In genomic region chr10:78547905-78548304, GRCh38 we compare ENCODE assay signal across 36 cellular contexts.
"Had no signal": no experiment of that assay in that cellular context is flagged by ENCODE, and none has a peak within 500 bp of the region (broad histone marks: within the 10 kb centered on the region; RNA-seq: fewer than 3 reads in every experiment).

No MANE protein-coding gene starts in this region.

- H3K4me3 ChIP-seq: adrenal gland, body of pancreas, breast epithelium had no signal

- H3K4me3 Mint-ChIP-seq: activated B cell treated with CpG ODN at 0.5 μM for 24 hours; activated CD4-positive, alpha-beta memory T cell treated with anti-CD3 and anti-CD28 coated beads for 36 hours; activated CD4-positive, alpha-beta T cell treated with anti-CD3 and anti-CD28 coated beads, Interleukin-2, amount 10 ng/mL, durations not matched to agents 24 days and 14 days; activated CD8-positive, alpha-beta T cell treated with anti-CD3 and anti-CD28 coated beads for 36 hours; activated naive CD4-positive, alpha-beta T cell treated with anti-CD3 and anti-CD28 coated beads for 36 hours; activated naive CD8-positive, alpha-beta T cell treated with anti-CD3 and anti-CD28 coated beads for 36 hours; activated T-cell treated with anti-CD3 and anti-CD28 coated beads, Interleukin-2, amount 50 U/mL, for 4 hours; activated T-cell treated with anti-CD3 and anti-CD28 coated beads, Interleukin-2, amount 50 U/mL, for 72 hours; activated T-helper 1 cell treated with anti-CD3 and anti-CD28 coated beads, Interleukin-12 subunit alpha, Interleukin-12 subunit beta, Interleukin-2, Interleukin-4 antibody, amounts not matched to agents 30 ng/mL and 10 ng/mL and 1 ng/mL, durations not matched to agents 14 hours and 24 hours and 36 hours; activated T-helper 17 cell treated with anti-CD3 and anti-CD28 coated beads, Interleukin-2, amount 50 U/mL, for 72 hours; T-helper 1 cell treated with Interleukin-12 subunit alpha and Interleukin-12 subunit beta and Interleukin-4 antibody, amounts not matched to agents 30 μg/mL and 1 μg/mL, for 36 hours; T-helper 2 cell treated with Interferon-gamma antibody and Interleukin-4, amounts not matched to agents 5 μg/mL and 100 μg/mL, for 36 hours had no signal

- H3K36me3 Mint-ChIP-seq: activated CD4-positive, alpha-beta memory T cell treated with anti-CD3 and anti-CD28 coated beads for 36 hours; activated naive CD4-positive, alpha-beta T cell treated with anti-CD3 and anti-CD28 coated beads, Interleukin-2, amount 50 U/mL, for 72 hours; activated naive CD8-positive, alpha-beta T cell treated with anti-CD3 and anti-CD28 coated beads for 36 hours had no signal

- H3K27me3 ChIP-seq: adrenal gland, body of pancreas, breast epithelium had no signal

- H3K36me3 ChIP-seq: adrenal gland, brain microvascular endothelial cell, breast epithelium had no signal

- H3K9me3 Mint-ChIP-seq: activated B cell treated with CpG ODN at 0.5 μM for 24 hours; activated CD4-positive, alpha-beta memory T cell treated with anti-CD3 and anti-CD28 coated beads for 36 hours; activated CD4-positive, alpha-beta T cell treated with anti-CD3 and anti-CD28 coated beads, Interleukin-2, amount 10 ng/mL, durations not matched to agents 24 days and 14 days; activated CD8-positive, alpha-beta T cell treated with anti-CD3 and anti-CD28 coated beads for 36 hours; activated naive CD4-positive, alpha-beta T cell treated with anti-CD3 and anti-CD28 coated beads for 36 hours; activated naive CD4-positive, alpha-beta T cell treated with anti-CD3 and anti-CD28 coated beads, Interleukin-2, amount 50 U/mL, for 72 hours; activated naive CD8-positive, alpha-beta T cell treated with anti-CD3 and anti-CD28 coated beads for 36 hours; activated T-cell treated with anti-CD3 and anti-CD28 coated beads, Interleukin-2, amount 50 U/mL, for 4 hours; activated T-cell treated with anti-CD3 and anti-CD28 coated beads, Interleukin-2, amount 50 U/mL, for 72 hours; activated T-helper 1 cell treated with anti-CD3 and anti-CD28 coated beads, Interleukin-12 subunit alpha, Interleukin-12 subunit beta, Interleukin-2, Interleukin-4 antibody, amounts not matched to agents 30 ng/mL and 10 ng/mL and 1 ng/mL, durations not matched to agents 14 hours and 24 hours and 36 hours; activated T-helper 17 cell treated with anti-CD3 and anti-CD28 coated beads, Interleukin-2, amount 50 U/mL, for 72 hours; T-helper 1 cell treated with Interleukin-12 subunit alpha and Interleukin-12 subunit beta and Interleukin-4 antibody, amounts not matched to agents 30 μg/mL and 1 μg/mL, for 36 hours; T-helper 2 cell treated with Interferon-gamma antibody and Interleukin-4, amounts not matched to agents 5 μg/mL and 100 μg/mL, for 36 hours had no signal

- ATAC-seq: activated CD8-positive, alpha-beta T cell treated with anti-CD3 and anti-CD28 coated beads for 36 hours; activated T-cell treated with anti-CD3 and anti-CD28 coated beads, Interleukin-2, amount 50 U/mL, for 4 hours; body of pancreas had no signal

- DNase-seq: activated B cell treated with CpG ODN at 0.5 μM for 24 hours; activated CD4-positive, alpha-beta T cell treated with anti-CD3 and anti-CD28 coated beads for 4 hours; activated CD4-positive, alpha-beta T cell treated with anti-CD3 and anti-CD28 coated beads, Interleukin-2, amount 10 ng/mL, durations not matched to agents 24 days and 14 days; activated CD4-positive, alpha-beta T cell treated with anti-CD3 and anti-CD28 coated beads, Interleukin-2, amount 50 U/mL, for 1 hour; activated CD4-positive, alpha-beta T cell treated with anti-CD3 and anti-CD28 coated beads, Interleukin-2, amount 50 U/mL, for 4 hours; activated CD4-positive, CD25-positive, alpha-beta regulatory T cell treated with anti-CD3 and anti-CD28 coated beads, Interleukin-2, amount 50 U/mL, for 72 hours; activated CD8-positive, alpha-beta memory T cell treated with anti-CD3 and anti-CD28 coated beads, Interleukin-2, amount 50 U/mL, for 4 hours; activated effector memory CD4-positive, alpha-beta T cell treated with anti-CD3 and anti-CD28 coated beads, Interleukin-2, amount 50 U/mL, for 16 hours; activated gamma-delta T cell treated with Interleukin-2 at 50 U/mL for 16 hours; activated naive CD4-positive, alpha-beta T cell; activated naive CD4-positive, alpha-beta T cell treated with anti-CD3 and anti-CD28 coated beads, Interleukin-2, amount 50 U/mL, for 16 hours; activated naive CD8-positive, alpha-beta T cell treated with anti-CD3 and anti-CD28 coated beads for 36 hours; activated T-cell treated with anti-CD3 and anti-CD28 coated beads for 4 hours; activated T-cell treated with anti-CD3 and anti-CD28 coated beads, Interleukin-2, amount 50 U/mL, for 1 hour; activated T-cell treated with anti-CD3 and anti-CD28 coated beads, Interleukin-2, amount 50 U/mL, for 4 hours; activated T-cell treated with anti-CD3 and anti-CD28 coated beads, Interleukin-2, amount 50 U/mL, for 72 hours; adrenal gland; amniotic stem cell; aorta; body of pancreas; brain microvascular endothelial cell; central memory CD4-positive, alpha-beta T cell; T-helper 1 cell; T-helper 2 cell; T-helper 9 cell had no signal

- H3K27ac ChIP-seq: adrenal gland, body of pancreas, brain microvascular endothelial cell, breast epithelium had no signal

- H3K4me1 Mint-ChIP-seq: activated B cell treated with CpG ODN at 0.5 μM for 24 hours had no signal

- H3K27ac Mint-ChIP-seq: activated B cell treated with CpG ODN at 0.5 μM for 24 hours; activated CD4-positive, alpha-beta memory T cell treated with anti-CD3 and anti-CD28 coated beads for 36 hours; activated CD4-positive, alpha-beta T cell treated with anti-CD3 and anti-CD28 coated beads, Interleukin-2, amount 10 ng/mL, durations not matched to agents 24 days and 14 days; activated CD8-positive, alpha-beta T cell treated with anti-CD3 and anti-CD28 coated beads for 36 hours; activated naive CD4-positive, alpha-beta T cell treated with anti-CD3 and anti-CD28 coated beads for 36 hours; activated naive CD8-positive, alpha-beta T cell treated with anti-CD3 and anti-CD28 coated beads for 36 hours; activated T-cell treated with anti-CD3 and anti-CD28 coated beads, Interleukin-2, amount 50 U/mL, for 72 hours; activated T-helper 1 cell treated with anti-CD3 and anti-CD28 coated beads, Interleukin-12 subunit alpha, Interleukin-12 subunit beta, Interleukin-2, Interleukin-4 antibody, amounts not matched to agents 30 ng/mL and 10 ng/mL and 1 ng/mL, durations not matched to agents 14 hours and 24 hours and 36 hours; activated T-helper 17 cell treated with anti-CD3 and anti-CD28 coated beads, Interleukin-2, amount 50 U/mL, for 72 hours; T-helper 1 cell treated with Interleukin-12 subunit alpha and Interleukin-12 subunit beta and Interleukin-4 antibody, amounts not matched to agents 30 μg/mL and 1 μg/mL, for 36 hours; T-helper 2 cell treated with Interferon-gamma antibody and Interleukin-4, amounts not matched to agents 5 μg/mL and 100 μg/mL, for 36 hours had no signal

- FAIRE-seq: astrocyte, TTC549 had no signal

- H3K9me3 ChIP-seq: adrenal gland, body of pancreas, breast epithelium had no signal

- H3K4me1 ChIP-seq: body of pancreas, breast epithelium had no signal
